9 cellular contexts compared by ENCODE assay signal in the genomic region with DNA sequence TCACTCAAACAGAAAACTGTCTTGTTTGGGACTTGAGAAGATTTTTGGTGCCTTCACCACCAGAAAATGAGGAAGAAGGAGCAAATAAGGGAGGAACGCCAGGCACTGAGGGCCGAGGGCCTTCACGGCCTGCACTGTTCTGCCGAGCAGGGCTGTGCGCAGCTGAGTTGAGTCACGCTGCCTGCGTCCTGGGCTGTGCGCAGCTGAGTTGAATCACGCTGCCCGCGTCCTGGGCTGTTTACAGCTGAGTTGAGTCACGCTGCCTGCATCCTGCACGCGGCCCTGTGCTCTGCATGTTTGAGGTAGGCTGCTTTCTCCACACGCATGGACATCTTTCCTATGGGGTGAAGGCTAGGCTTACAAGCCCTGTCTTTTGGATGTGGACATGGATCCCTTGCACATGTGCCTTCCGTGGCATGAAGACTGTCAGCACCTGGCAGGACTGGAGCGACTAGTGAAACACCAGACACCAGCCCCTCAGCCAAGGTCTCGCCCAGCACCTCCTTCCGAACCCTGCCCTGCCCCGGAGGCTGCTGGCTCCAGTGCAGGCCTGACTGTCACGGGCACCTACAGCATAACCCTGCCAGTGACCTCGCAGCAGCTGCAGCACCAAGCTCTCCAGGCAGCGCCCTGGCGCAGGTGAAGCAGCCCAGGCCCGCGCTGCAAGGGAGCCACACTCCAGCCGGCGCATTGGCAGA.
DNase-seq lines count a peak whose midpoint lies in the region; ATAC-seq and TF ChIP-seq lines count a peak whose summit lies in the region.
"Had no signal": no experiment of that assay in that cellular context is flagged by ENCODE, and none has a peak within 500 bp of the region (broad histone marks: within the 10 kb centered on the region; RNA-seq: fewer than 3 reads in every experiment).

No MANE protein-coding gene starts in this region.

- no peak overlapping the region for H3K27ac Mint-ChIP-seq in natural killer cell

- H3K4me3 Mint-ChIP-seq in natural killer cell = no peak overlapping the region
- H3K4me3 Mint-ChIP-seq: activated T-cell treated with anti-CD3 and anti-CD28 coated beads, Interleukin-2, amount 50 U/mL, for 4 hours had no signal

- ATAC-seq in HG03442 (IDR thresholded peaks at IDR 0.05; ENCODE audit: unreplicated experiment) (peak; percentile 92), HG02973 (IDR thresholded peaks at IDR 0.05; ENCODE audit: unreplicated experiment) (no peak), HG02852 (IDR thresholded peaks at IDR 0.05; ENCODE audit: unreplicated experiment) (no peak), natural killer cell (no peak)

- no peaks in the 10 kb centered on the region for H3K27me3 ChIP-seq in WERI-Rb-1 (ENCODE audit: insufficient read depth, low read depth, severe bottlenecking)

- H3K36me3 ChIP-seq in WERI-Rb-1 = no peaks in the 10 kb centered on the region

- in situ Hi-C loops in Caki2 (cut with HindIII; ENCODE audit: low pct_unique_long_range_greater_than_20kb, low sequenced_read_pairs) = no loop called here

- no peak for TF ChIP-seq CTCF in WERI-Rb-1 (IDR thresholded peaks at IDR 0.05; ENCODE audit: low read depth, low read length)
- no peak for TF ChIP-seq CTCF in natural killer cell (IDR thresholded peaks at IDR 0.05)

- H3K4me3 ChIP-seq in WERI-Rb-1 (ENCODE audit: low read depth, low read length) = no peak overlapping the region

- intact Hi-C loops in natural killer cell (cut with micrococcal nuclease) = no loop called here

- H3K27me3 Mint-ChIP-seq in natural killer cell (ENCODE audit: low read depth in 2 of 2) = peaks cover 10 to 16% of the 10 kb centered on the region in 2 donors

- H3K36me3 Mint-ChIP-seq in natural killer cell = no peaks in the 10 kb centered on the region

- H3K4me1 Mint-ChIP-seq in natural killer cell = no peaks in the 10 kb centered on the region

- H3K9me3 Mint-ChIP-seq in natural killer cell = no peaks in the 10 kb centered on the region
- H3K9me3 Mint-ChIP-seq: activated T-cell treated with anti-CD3 and anti-CD28 coated beads, Interleukin-2, amount 50 U/mL, for 4 hours had no signal

- DNase-seq in Caki2 (ENCODE audit: low read depth) = peak; percentile 83
- no peak for DNase-seq in WERI-Rb-1
- DNase-seq in lung microvascular endothelial cell (ENCODE audit: low read depth in 2 of 2) = peak; percentile 83 to 99
- no peak for DNase-seq in SW480 (ENCODE audit: low spot score)
- DNase-seq in natural killer cell = no peak
- DNase-seq: activated T-cell treated with anti-CD3 and anti-CD28 coated beads, Interleukin-2, amount 50 U/mL, for 4 hours had no signal

- H3K9me3 ChIP-seq in WERI-Rb-1 (ENCODE audit: severe bottlenecking) = peaks cover 3% of the 10 kb centered on the region

- H3K27ac ChIP-seq in WERI-Rb-1 = peak overlapping the region; percentile 83

Comparison
In these comparisons a context has a peak if more than half of its experiments do, and no peak if none do; other contexts are left out.
1. DNase-seq: peak in Caki2 (single experiment) and lung microvascular endothelial cell (2 of 2); none in WERI-Rb-1 (single experiment), SW480 (single experiment) and natural killer cell (single experiment).